1 cellular context compared by ENCODE assay signal in genomic region chr14:35121887-35122695, GRCh38.
TF ChIP-seq lines count a peak whose summit lies in the region.

Gene PPP2R3C (minus strand): TSS chr14:35121990. CDS start chr14:35121959, 31 bp downstream.
Gene PRORP (plus strand): TSS chr14:35122552. CDS start chr14:35123246, 694 bp downstream.

TF ChIP-seq in K562, 482 proteins besides CTCF, POLR2A, EP300 and RAD21 (continued from another document and continues in another):
- no peak for TF ChIP-seq ARID3B (CRISPR knock-in tag; IDR thresholded peaks at IDR 0.05; ENCODE audit: borderline replicate concordance)
- TF ChIP-seq ZNF551 (CRISPR knock-in tag; IDR thresholded peaks at IDR 0.05), result no peak
- no peak for TF ChIP-seq TCF7 (IDR thresholded peaks at IDR 0.05; ENCODE audit: borderline replicate concordance)
- no peak for TF ChIP-seq PHF20 (IDR thresholded peaks at IDR 0.05; ENCODE audit: partially characterized antibody)
- TF ChIP-seq U2AF1 (optimal IDR thresholded peaks at IDR 0.05; ENCODE audit: low read depth, low read length), result no peak
- TF ChIP-seq PCBP1 (IDR thresholded peaks at IDR 0.05; ENCODE audit: low read depth, low read length, poor library complexity, severe bottlenecking), result no peak
- TF ChIP-seq RBM34 (IDR thresholded peaks at IDR 0.05; ENCODE audit: borderline replicate concordance, insufficient read depth, low read length), result no peak
- peak; percentile 26; the same call in 1 of the 2 replicates for TF ChIP-seq HDAC2 (IDR thresholded peaks at IDR 0.05)
- TF ChIP-seq GATA2 (CRISPR knock-in tag; IDR thresholded peaks at IDR 0.05), result no peak
- no peak for TF ChIP-seq HLTF (IDR thresholded peaks at IDR 0.05)
- no peak for TF ChIP-seq ARID3A (IDR thresholded peaks at IDR 0.05; ENCODE audit: borderline replicate concordance, low read depth, low read length)
- TF ChIP-seq MAFK (IDR thresholded peaks at IDR 0.05; ENCODE audit: low read length), result no peak
- no peak for TF ChIP-seq PTRF (tag; IDR thresholded peaks at IDR 0.05)
- peak; percentile 51 for TF ChIP-seq C11orf30 (IDR thresholded peaks at IDR 0.05; ENCODE audit: low read depth)
- no peak for TF ChIP-seq MTA2 (IDR thresholded peaks at IDR 0.05; ENCODE audit: low read depth)
- TF ChIP-seq POLR2AphosphoS5 (IDR thresholded peaks at IDR 0.05; ENCODE audit: control insufficient read depth, insufficient read depth, low read depth, low read length), result peak; percentile 48; the same call in 1 of the 2 replicates
- TF ChIP-seq GMEB1 (CRISPR knock-in tag; IDR thresholded peaks at IDR 0.05), result peak; percentile 67
- no peak for TF ChIP-seq MTF1 (CRISPR knock-in tag; IDR thresholded peaks at IDR 0.05; ENCODE audit: borderline replicate concordance)
- no peak for TF ChIP-seq HOXB6 (CRISPR knock-in tag; IDR thresholded peaks at IDR 0.05; ENCODE audit: borderline replicate concordance)
- peak; percentile 93 for TF ChIP-seq MYC (IDR thresholded peaks at IDR 0.05; ENCODE audit: low read depth, low read length)
- TF ChIP-seq MYC (CRISPR knock-in tag; IDR thresholded peaks at IDR 0.05; ENCODE audit: borderline replicate concordance, low read depth), result peak; percentile 94; the same call in 1 of the 2 replicates
- peak; percentile 12 for TF ChIP-seq SMAD1 (IDR thresholded peaks at IDR 0.05; ENCODE audit: low read depth, low read length, partially characterized antibody)
- TF ChIP-seq NFIC (IDR thresholded peaks at IDR 0.05), result no peak
- TF ChIP-seq ZBED1 (IDR thresholded peaks at IDR 0.05), result no peak
- no peak for TF ChIP-seq HDGF (IDR thresholded peaks at IDR 0.05)
- TF ChIP-seq BRCA1 (IDR thresholded peaks at IDR 0.05), result no peak
- TF ChIP-seq BRCA1 (CRISPR knock-in tag; IDR thresholded peaks at IDR 0.05), result no peak
- TF ChIP-seq ZNF57 (CRISPR knock-in tag; IDR thresholded peaks at IDR 0.05), result no peak
- no peak for TF ChIP-seq RBM15 (IDR thresholded peaks at IDR 0.05; ENCODE audit: insufficient read depth, low read length)
- TF ChIP-seq PBX2 (CRISPR knock-in tag; IDR thresholded peaks at IDR 0.05; ENCODE audit: low read depth), result no peak
- TF ChIP-seq PBX2 (tag; conservative IDR thresholded peaks at IDR 0.05; ENCODE audit: low read depth), result no peak
- no peak for TF ChIP-seq ERF (CRISPR knock-in tag; IDR thresholded peaks at IDR 0.05)
- TF ChIP-seq ATF7 (IDR thresholded peaks at IDR 0.05), result peak; percentile 55
- no peak for TF ChIP-seq ZFP91 (CRISPR knock-in tag; IDR thresholded peaks at IDR 0.05)
- TF ChIP-seq ELF2 (CRISPR knock-in tag; IDR thresholded peaks at IDR 0.05), result peak; percentile 96
- peak; percentile 72 to 97 (median 94) for TF ChIP-seq YY1 (IDR thresholded peaks at IDR 0.05; ENCODE audit: borderline replicate concordance in 1 of 3, control insufficient read depth in 1 of 3, extremely low read depth in 1 of 3, insufficient read depth in 3 of 3, insufficient read length in 1 of 3, insufficient replicate concordance in 2 of 3, low read depth in 1 of 3, low read length in 2 of 3)
- TF ChIP-seq TCF3 (CRISPR knock-in tag; IDR thresholded peaks at IDR 0.05), result no peak
- TF ChIP-seq ZBTB34 (CRISPR knock-in tag; IDR thresholded peaks at IDR 0.05), result no peak
- no peak for TF ChIP-seq NFIX (CRISPR knock-in tag; IDR thresholded peaks at IDR 0.05; ENCODE audit: low read depth)
- TF ChIP-seq CREB3 (tag; conservative IDR thresholded peaks at IDR 0.05; ENCODE audit: low read depth), result peak; percentile 59; the same call in 1 of the 2 replicates
- no peak for TF ChIP-seq RNF219 (CRISPR knock-in tag; IDR thresholded peaks at IDR 0.05)
- no peak for TF ChIP-seq SNIP1 (IDR thresholded peaks at IDR 0.05; ENCODE audit: low read depth)
- TF ChIP-seq ESRRB (CRISPR knock-in tag; IDR thresholded peaks at IDR 0.05; ENCODE audit: borderline replicate concordance), result no peak
- peak; percentile 56 for TF ChIP-seq NCOA6 (IDR thresholded peaks at IDR 0.05)
- TF ChIP-seq SRF (CRISPR knock-in tag; IDR thresholded peaks at IDR 0.05), result no peak
- TF ChIP-seq ZFX (CRISPR knock-in tag; IDR thresholded peaks at IDR 0.05), result peak; percentile 98
- no peak for TF ChIP-seq ZNF76 (CRISPR knock-in tag; IDR thresholded peaks at IDR 0.05; ENCODE audit: borderline replicate concordance)
- TF ChIP-seq ZNF431 (CRISPR knock-in tag; IDR thresholded peaks at IDR 0.05), result peak; percentile 79
- no peak for TF ChIP-seq IFI16 (CRISPR knock-in tag; IDR thresholded peaks at IDR 0.05)
- TF ChIP-seq SRSF7 (optimal IDR thresholded peaks at IDR 0.05; ENCODE audit: low read depth, low read length), result no peak
- no peak for TF ChIP-seq ZNF79 (CRISPR knock-in tag; IDR thresholded peaks at IDR 0.05; ENCODE audit: low read depth)
- 0 out of 2 replicates have a peak, but pooled peaks have one; percentile 2 for TF ChIP-seq IRF9 (tag; IDR thresholded peaks at IDR 0.05)
- no peak for TF ChIP-seq MLLT1 (IDR thresholded peaks at IDR 0.05)
